In the genomic region with DNA sequence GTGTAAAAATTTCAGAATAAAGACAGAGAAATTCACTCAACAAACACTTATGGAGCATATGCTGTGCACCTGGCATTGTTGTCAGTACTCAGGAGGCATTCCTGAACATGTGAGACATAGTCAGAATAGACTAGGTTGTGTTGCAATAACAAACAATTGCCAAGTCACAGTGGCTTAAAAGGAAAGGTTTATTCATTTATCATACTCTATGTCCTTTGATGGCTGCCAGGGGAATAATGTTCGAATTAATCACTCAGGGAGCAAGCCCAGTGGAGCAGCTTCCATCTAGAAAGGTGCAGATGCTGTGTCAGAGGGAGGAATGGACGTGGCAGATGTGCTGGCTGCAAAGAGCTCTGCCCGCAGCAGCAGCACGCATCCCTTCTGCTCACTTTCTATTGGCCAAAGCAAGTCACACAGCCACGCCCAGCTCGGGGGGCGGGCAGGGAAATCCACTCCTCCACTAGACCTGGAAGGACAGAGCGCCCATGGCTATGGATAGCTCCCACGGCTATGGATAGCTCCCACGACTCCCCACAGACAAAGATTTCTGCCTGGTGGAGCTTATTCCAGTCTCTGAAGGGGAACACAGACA, we compare ENCODE assay signal across 16 cellular contexts.
"Had no signal": no experiment of that assay in that cellular context is flagged by ENCODE, and none has a peak within 500 bp of the region (broad histone marks: within the 10 kb centered on the region; RNA-seq: fewer than 3 reads in every experiment).

No MANE protein-coding gene starts in this region.

- FAIRE-seq: colon, small intestine had no signal

- H3K36me3 ChIP-seq: thyroid gland, uterus had no signal

- H3K4me1 ChIP-seq: thyroid gland, uterus had no signal

- H3K36me3 Mint-ChIP-seq: activated naive CD8-positive, alpha-beta T cell treated with anti-CD3 and anti-CD28 coated beads, Interleukin-2, amount 10 ng/mL, durations not matched to agents 7 days and 5 days; naive B cell had no signal

- H3K27me3 ChIP-seq: thyroid gland, uterus had no signal

- DNase-seq: activated CD4-positive, alpha-beta memory T cell treated with anti-CD3 and anti-CD28 coated beads, Interleukin-2, amount 10 ng/mL, durations not matched to agents 7 days and 5 days; activated gamma-delta T cell treated with Interleukin-2 at 50 U/mL for 16 hours; activated naive CD8-positive, alpha-beta T cell treated with anti-CD3 and anti-CD28 coated beads, Interleukin-2, amount 10 ng/mL, durations not matched to agents 7 days and 5 days; activated T-cell treated with anti-CD3 and anti-CD28 coated beads, Interleukin-2, amount 50 U/mL, for 48 hours; anterior cingulate cortex; hypothalamus; left colon; naive B cell; posterior cingulate gyrus; right cardiac atrium; small intestine; T-helper 9 cell; thyroid gland; uterus had no signal

- H3K4me3 Mint-ChIP-seq: activated CD4-positive, alpha-beta memory T cell treated with anti-CD3 and anti-CD28 coated beads, Interleukin-2, amount 10 ng/mL, durations not matched to agents 7 days and 5 days; activated naive CD8-positive, alpha-beta T cell treated with anti-CD3 and anti-CD28 coated beads, Interleukin-2, amount 10 ng/mL, durations not matched to agents 7 days and 5 days; naive B cell had no signal

- H3K4me3 ChIP-seq: lung, thyroid gland, uterus had no signal

- H3K9me3 ChIP-seq: thyroid gland, uterus had no signal

- H3K27ac ChIP-seq: thyroid gland, uterus had no signal

- H3K27ac Mint-ChIP-seq: activated CD4-positive, alpha-beta memory T cell treated with anti-CD3 and anti-CD28 coated beads, Interleukin-2, amount 10 ng/mL, durations not matched to agents 7 days and 5 days; activated naive CD8-positive, alpha-beta T cell treated with anti-CD3 and anti-CD28 coated beads, Interleukin-2, amount 10 ng/mL, durations not matched to agents 7 days and 5 days; naive B cell had no signal

- H3K27me3 Mint-ChIP-seq: activated CD4-positive, alpha-beta memory T cell treated with anti-CD3 and anti-CD28 coated beads, Interleukin-2, amount 10 ng/mL, durations not matched to agents 7 days and 5 days; activated naive CD8-positive, alpha-beta T cell treated with anti-CD3 and anti-CD28 coated beads, Interleukin-2, amount 10 ng/mL, durations not matched to agents 7 days and 5 days; naive B cell had no signal

- ATAC-seq: left colon, right cardiac atrium had no signal

- H3K4me1 Mint-ChIP-seq: activated CD4-positive, alpha-beta memory T cell treated with anti-CD3 and anti-CD28 coated beads, Interleukin-2, amount 10 ng/mL, durations not matched to agents 7 days and 5 days; activated naive CD8-positive, alpha-beta T cell treated with anti-CD3 and anti-CD28 coated beads, Interleukin-2, amount 10 ng/mL, durations not matched to agents 7 days and 5 days; naive B cell had no signal
